In the genomic region with DNA sequence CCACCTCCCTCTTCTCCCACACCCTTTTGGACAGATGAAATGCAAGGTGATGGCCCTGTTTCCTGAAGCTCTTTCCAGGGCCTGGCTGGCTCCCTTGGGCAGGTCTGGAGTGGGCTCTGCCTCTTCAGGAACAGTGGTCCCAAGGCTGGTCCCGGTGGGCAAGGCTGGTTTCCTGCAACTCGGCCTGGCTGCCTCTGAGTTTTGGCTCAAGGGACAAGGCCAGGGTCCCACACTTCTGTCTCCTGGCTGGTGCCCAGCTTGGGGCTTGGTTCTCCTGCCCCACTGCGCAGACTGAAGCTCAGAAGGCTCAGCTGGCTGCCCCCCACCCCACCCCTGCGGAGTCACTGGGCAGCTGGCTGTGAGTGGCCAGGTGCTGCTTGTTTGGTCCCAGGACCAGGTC, we compare ENCODE assay signal across 2 cellular contexts.
TF ChIP-seq lines count a peak whose summit lies in the region.

No MANE protein-coding gene starts in this region.

TF ChIP-seq in SK-N-SH, 30 proteins besides CTCF, POLR2A, EP300 and RAD21 (continued from another document):
- TF ChIP-seq, protein P1, sequence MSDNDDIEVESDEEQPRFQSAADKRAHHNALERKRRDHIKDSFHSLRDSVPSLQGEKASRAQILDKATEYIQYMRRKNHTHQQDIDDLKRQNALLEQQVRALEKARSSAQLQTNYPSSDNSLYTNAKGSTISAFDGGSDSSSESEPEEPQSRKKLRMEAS (IDR thresholded peaks at IDR 0.05; ENCODE audit: low read depth): no peak
- TF ChIP-seq MEF2A (IDR thresholded peaks at IDR 0.05; ENCODE audit: borderline replicate concordance, low read depth) (no peak), REST (IDR thresholded peaks at IDR 0.05; ENCODE audit: low read depth, low read length) (no peak), NRF1 (IDR thresholded peaks at IDR 0.05; ENCODE audit: low read depth, low read length) (no peak), TEAD4 (IDR thresholded peaks at IDR 0.05; ENCODE audit: borderline replicate concordance, insufficient read depth) (no peak), EZH2phosphoT487 (IDR thresholded peaks at IDR 0.05; ENCODE audit: borderline replicate concordance, low read depth) (no peak)
- TF ChIP-seq, protein P2, sequence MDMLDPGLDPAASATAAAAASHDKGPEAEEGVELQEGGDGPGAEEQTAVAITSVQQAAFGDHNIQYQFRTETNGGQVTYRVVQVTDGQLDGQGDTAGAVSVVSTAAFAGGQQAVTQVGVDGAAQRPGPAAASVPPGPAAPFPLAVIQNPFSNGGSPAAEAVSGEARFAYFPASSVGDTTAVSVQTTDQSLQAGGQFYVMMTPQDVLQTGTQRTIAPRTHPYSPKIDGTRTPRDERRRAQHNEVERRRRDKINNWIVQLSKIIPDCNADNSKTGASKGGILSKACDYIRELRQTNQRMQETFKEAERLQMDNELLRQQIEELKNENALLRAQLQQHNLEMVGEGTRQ (IDR thresholded peaks at IDR 0.05; ENCODE audit: borderline replicate concordance, low read depth, low read length): no peak
- TF ChIP-seq, protein P3, sequence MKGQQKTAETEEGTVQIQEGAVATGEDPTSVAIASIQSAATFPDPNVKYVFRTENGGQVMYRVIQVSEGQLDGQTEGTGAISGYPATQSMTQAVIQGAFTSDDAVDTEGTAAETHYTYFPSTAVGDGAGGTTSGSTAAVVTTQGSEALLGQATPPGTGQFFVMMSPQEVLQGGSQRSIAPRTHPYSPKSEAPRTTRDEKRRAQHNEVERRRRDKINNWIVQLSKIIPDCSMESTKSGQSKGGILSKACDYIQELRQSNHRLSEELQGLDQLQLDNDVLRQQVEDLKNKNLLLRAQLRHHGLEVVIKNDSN (IDR thresholded peaks at IDR 0.05; ENCODE audit: borderline replicate concordance, low read depth): no peak
TF ChIP-seq in SK-N-SH: peak in this region for 0.

TF ChIP-seq in SK-N-SH treated with all-trans-retinoic acid at 6 μM for 48 hours, 23 proteins besides CTCF, POLR2A, EP300 and RAD21 (continued from another document):
- TF ChIP-seq PATZ1 (CRISPR knock-in tag; IDR thresholded peaks at IDR 0.05; ENCODE audit: borderline replicate concordance) (no peak), ESRRG (CRISPR knock-in tag; IDR thresholded peaks at IDR 0.05) (no peak)
- TF ChIP-seq, protein P4, sequence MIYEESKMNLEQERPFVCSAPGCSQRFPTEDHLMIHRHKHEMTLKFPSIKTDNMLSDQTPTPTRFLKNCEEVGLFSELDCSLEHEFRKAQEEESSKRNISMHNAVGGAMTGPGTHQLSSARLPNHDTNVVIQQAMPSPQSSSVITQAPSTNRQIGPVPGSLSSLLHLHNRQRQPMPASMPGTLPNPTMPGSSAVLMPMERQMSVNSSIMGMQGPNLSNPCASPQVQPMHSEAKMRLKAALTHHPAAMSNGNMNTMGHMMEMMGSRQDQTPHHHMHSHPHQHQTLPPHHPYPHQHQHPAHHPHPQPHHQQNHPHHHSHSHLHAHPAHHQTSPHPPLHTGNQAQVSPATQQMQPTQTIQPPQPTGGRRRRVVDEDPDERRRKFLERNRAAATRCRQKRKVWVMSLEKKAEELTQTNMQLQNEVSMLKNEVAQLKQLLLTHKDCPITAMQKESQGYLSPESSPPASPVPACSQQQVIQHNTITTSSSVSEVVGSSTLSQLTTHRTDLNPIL (CRISPR knock-in tag; IDR thresholded peaks at IDR 0.05; ENCODE audit: low read depth): no peak
- TF ChIP-seq, protein P5, sequence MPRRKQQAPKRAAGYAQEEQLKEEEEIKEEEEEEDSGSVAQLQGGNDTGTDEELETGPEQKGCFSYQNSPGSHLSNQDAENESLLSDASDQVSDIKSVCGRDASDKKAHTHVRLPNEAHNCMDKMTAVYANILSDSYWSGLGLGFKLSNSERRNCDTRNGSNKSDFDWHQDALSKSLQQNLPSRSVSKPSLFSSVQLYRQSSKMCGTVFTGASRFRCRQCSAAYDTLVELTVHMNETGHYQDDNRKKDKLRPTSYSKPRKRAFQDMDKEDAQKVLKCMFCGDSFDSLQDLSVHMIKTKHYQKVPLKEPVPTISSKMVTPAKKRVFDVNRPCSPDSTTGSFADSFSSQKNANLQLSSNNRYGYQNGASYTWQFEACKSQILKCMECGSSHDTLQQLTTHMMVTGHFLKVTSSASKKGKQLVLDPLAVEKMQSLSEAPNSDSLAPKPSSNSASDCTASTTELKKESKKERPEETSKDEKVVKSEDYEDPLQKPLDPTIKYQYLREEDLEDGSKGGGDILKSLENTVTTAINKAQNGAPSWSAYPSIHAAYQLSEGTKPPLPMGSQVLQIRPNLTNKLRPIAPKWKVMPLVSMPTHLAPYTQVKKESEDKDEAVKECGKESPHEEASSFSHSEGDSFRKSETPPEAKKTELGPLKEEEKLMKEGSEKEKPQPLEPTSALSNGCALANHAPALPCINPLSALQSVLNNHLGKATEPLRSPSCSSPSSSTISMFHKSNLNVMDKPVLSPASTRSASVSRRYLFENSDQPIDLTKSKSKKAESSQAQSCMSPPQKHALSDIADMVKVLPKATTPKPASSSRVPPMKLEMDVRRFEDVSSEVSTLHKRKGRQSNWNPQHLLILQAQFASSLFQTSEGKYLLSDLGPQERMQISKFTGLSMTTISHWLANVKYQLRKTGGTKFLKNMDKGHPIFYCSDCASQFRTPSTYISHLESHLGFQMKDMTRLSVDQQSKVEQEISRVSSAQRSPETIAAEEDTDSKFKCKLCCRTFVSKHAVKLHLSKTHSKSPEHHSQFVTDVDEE (CRISPR knock-in tag; IDR thresholded peaks at IDR 0.05): no peak
TF ChIP-seq in SK-N-SH treated with all-trans-retinoic acid at 6 μM for 48 hours: peak in this region for 0.
